In genomic region chr3:51139616-51140015, GRCh38 we compare ENCODE assay signal across 23 cellular contexts.
DNase-seq lines count a peak whose midpoint lies in the region; ATAC-seq and TF ChIP-seq lines count a peak whose summit lies in the region.
"Had no signal": no experiment of that assay in that cellular context is flagged by ENCODE, and none has a peak within 500 bp of the region (broad histone marks: within the 10 kb centered on the region; RNA-seq: fewer than 3 reads in every experiment).

No MANE protein-coding gene starts in this region.

- no peaks in the 10 kb centered on the region for H3K79me2 ChIP-seq in OCI-LY7 (ENCODE audit: insufficient read depth, low read depth, low read length)

- no peak overlapping the region for H3K4me2 ChIP-seq in OCI-LY7 (ENCODE audit: low read length)
- H3K4me2 ChIP-seq: BLaER1 had no signal

- POLR2A ChIA-PET in OCI-LY7 (lab: Charles Lee) = no interaction called here

- TF ChIP-seq CTCF in thyroid gland (IDR thresholded peaks at IDR 0.05) (no peak), OCI-LY7 (conservative IDR thresholded peaks at IDR 0.05; ENCODE audit: low read length) (no peak), GM20000 (IDR thresholded peaks at IDR 0.05; ENCODE audit: extremely low read depth, missing control alignments) (no peak)

- TF ChIP-seq POLR2A in thyroid gland (IDR thresholded peaks at IDR 0.05) = no peak

- WGBS in thyroid gland, 2 donors = 38 to 56% methylated on average over 1 of the region's 1 CpG

- H3K9me2 ChIP-seq in OCI-LY7 (ENCODE audit: insufficient read depth, low read length) = no peaks in the 10 kb centered on the region

- no TSS peak for BruUV-seq in OCI-LY7 (replicated peaks; lab: Mats Ljungman, UMichigan)

- no peaks in the 10 kb centered on the region for H3K36me3 ChIP-seq in thyroid gland
- H3K36me3 ChIP-seq in OCI-LY7 (ENCODE audit: insufficient read depth, low read length) = no peaks in the 10 kb centered on the region
- H3K36me3 ChIP-seq: BE2C, BLaER1 had no signal

- no peaks in the 10 kb centered on the region for H3K9me3 ChIP-seq in thyroid gland
- no peaks in the 10 kb centered on the region for H3K9me3 ChIP-seq in OCI-LY7 (ENCODE audit: low read length)
- H3K9me3 ChIP-seq: BE2C, BLaER1 had no signal

- CTCF ChIA-PET in OCI-LY7 (lab: Charles Lee; ENCODE audit: unreplicated experiment) = no interaction called here

- H3K4me1 ChIP-seq in thyroid gland = peaks cover 0 to 6% of the 10 kb centered on the region in 2 donors
- no peaks in the 10 kb centered on the region for H3K4me1 ChIP-seq in OCI-LY7 (ENCODE audit: insufficient read depth, low read length, poor library complexity, severe bottlenecking)
- H3K4me1 ChIP-seq: BE2C, BLaER1 had no signal

- peak; percentile 77 for DNase-seq in astrocyte of the hippocampus (ENCODE audit: low read depth, low spot score)
- DNase-seq in renal cortical epithelial cell (ENCODE audit: low read depth) = peak; percentile 32
- peak; percentile 87 to 88 for DNase-seq in thyroid gland
- DNase-seq in OCI-LY7 (ENCODE audit: low spot score) = no peak
- no peak for DNase-seq in GM20000 (ENCODE audit: low spot score)
- DNase-seq in Right ventricle myocardium superior = no peak
- DNase-seq: 8988T; ACHN; BE2C; C1 segment of cervical spinal cord; CD4-positive, alpha-beta memory T cell; CD4-positive, CD25-positive, alpha-beta regulatory T cell; CD8-positive, alpha-beta memory T cell; COR-L47; DMS 273 treated with DMSO at 0.1 percent for 48 hours; DMS153; DMS53; DMS79; DND-41; EL; GDM1 had no signal

- ATAC-seq in Right ventricle myocardium superior (ENCODE audit: poor library complexity) = no peak
- ATAC-seq: GM12878 had no signal

- no peak overlapping the region for H3K4me3 ChIP-seq in thyroid gland (replicated peaks in 1 of 3)
- H3K4me3 ChIP-seq in OCI-LY7 (ENCODE audit: low read depth, low read length, poor library complexity, severe bottlenecking) = no peak overlapping the region
- H3K4me3 ChIP-seq: BLaER1, GM12878 had no signal

- no peak overlapping the region for H3K27ac ChIP-seq in thyroid gland
- H3K27ac ChIP-seq in OCI-LY7 (ENCODE audit: low read depth, low read length, poor library complexity, severe bottlenecking) = no peak overlapping the region
- H3K27ac ChIP-seq: BLaER1 had no signal

- H4K20me1 ChIP-seq in OCI-LY7 (ENCODE audit: insufficient read depth, low read length) = no peaks in the 10 kb centered on the region
- H4K20me1 ChIP-seq: BLaER1 had no signal

- intact Hi-C loops in thyroid gland (cut with DNase I) = no loop called here
- intact Hi-C loops in OCI-LY7 (cut with micrococcal nuclease; ENCODE audit: unreplicated experiment) = no loop called here
- intact Hi-C loops in Right ventricle myocardium superior (cut with DNase I) = no loop called here

- H3K27me3 ChIP-seq in thyroid gland = no peaks in the 10 kb centered on the region
- H3K27me3 ChIP-seq: BE2C, BLaER1 had no signal

- no peak overlapping the region for H2AFZ ChIP-seq in OCI-LY7 (ENCODE audit: low read length)

Comparison
In these comparisons a context has a peak if more than half of its experiments do, and no peak if none do; other contexts are left out.
1. DNase-seq: peak in astrocyte of the hippocampus (single experiment), renal cortical epithelial cell (single experiment) and thyroid gland (2 of 2); none in OCI-LY7 (single experiment), GM20000 (single experiment) and Right ventricle myocardium superior (single experiment).